In genomic region chr2:180980185-180980942, GRCh38 we compare ENCODE assay signal across 9 cellular contexts. TPM values are rescaled to one million over a fixed set of nuclear protein-coding genes. Genes with fewer than 3 reads are reported as not detected.
DNase-seq lines count a peak whose midpoint lies in the region; ATAC-seq, FAIRE-seq and TF ChIP-seq lines count a peak whose summit lies in the region.
"Had no signal": no experiment of that assay in that cellular context is flagged by ENCODE, and none has a peak within 500 bp of the region (broad histone marks: within the 10 kb centered on the region; RNA-seq: fewer than 3 reads in every experiment).

UBE2E3 (plus strand) TSS chr2:180980605; CDS start chr2:180982043, 1,438 bp downstream.

- intact Hi-C loops in spleen (cut with DNase I; ENCODE audit: low total_unique reads): no loop called here

- H3K4me1 Mint-ChIP-seq in WTC11 (peaks cover 50% of the 10 kb centered on the region), immature natural killer cell (peaks cover 38 to 52% of the 10 kb centered on the region in 2 donors)

- peak; percentile 46; the same call in 1 of the 2 replicates for TF ChIP-seq CTCF in WTC11 (IDR thresholded peaks at IDR 0.05)
- TF ChIP-seq CTCF in bronchial epithelial cell (IDR thresholded peaks at IDR 0.05; ENCODE audit: insufficient read depth, low read length, severe bottlenecking): peak; percentile 85
- peak in 10 of 11 experiments; percentile 14 to 84 (median 66) for TF ChIP-seq CTCF in spleen (IDR thresholded peaks at IDR 0.05 in 8 of 11, conservative IDR thresholded peaks at IDR 0.05 in 3 of 11)

- H3K27ac Mint-ChIP-seq in WTC11 (peak within 1 kb of the TSS; percentile 98), immature natural killer cell (peak within 1 kb of the TSS; percentile 92 to 96 (median 95))

- TF ChIP-seq POLR2A in spleen (IDR thresholded peaks at IDR 0.05): no peak

- H3K4me3 Mint-ChIP-seq in WTC11 (peak within 1 kb of the TSS; percentile 99), immature natural killer cell (peak within 1 kb of the TSS; percentile 92 to 99 (median 96))

- peak within 1 kb of the TSS; percentile 49 for H3K4me3 ChIP-seq in bronchial epithelial cell (ENCODE audit: low read depth, low read length)
- peak within 1 kb of the TSS; percentile 53 to 81 (median 58) for H3K4me3 ChIP-seq in spleen

- H3K27me3 Mint-ChIP-seq in WTC11 (ENCODE audit: low read depth) (no peaks in the 10 kb centered on the region), immature natural killer cell (ENCODE audit: low read depth in 3 of 3) (peaks cover 7 to 11% (median 7%) of the 10 kb centered on the region in 3 donors)

- H3K36me3 ChIP-seq in bronchial epithelial cell (ENCODE audit: control insufficient read depth, insufficient read depth, low read length) (no peaks in the 10 kb centered on the region), spleen (peaks cover 0 to 9% (median 0%) of the 10 kb centered on the region in 6 donors)

- peaks cover 11 to 54% (median 40%) of the 10 kb centered on the region in 6 donors for H3K4me1 ChIP-seq in spleen

- WGBS in spleen, 5 donors: 0 to 1% (median 1%) methylated on average over 40 to 99 of the region's 99 CpGs

- peak within 1 kb of the TSS; percentile 72 to 90 (median 86) for H3K27ac ChIP-seq in spleen

- no peaks in the 10 kb centered on the region for H3K9me3 Mint-ChIP-seq in WTC11
- no peaks in the 10 kb centered on the region for H3K9me3 Mint-ChIP-seq in immature natural killer cell

- no peak for FAIRE-seq in bronchial epithelial cell (lab: Jason Lieb, UNC)
- FAIRE-seq: G401.6 had no signal

- POLR2A ChIA-PET in WTC11 (lab: Charles Lee): interaction anchor here (0.7 to 1.3 kb wide), 7 partner anchors 9 to 1313 kb away, joined by 3 to 5 read pairs (median 3); partner anchors contain the start of gene ITGA4

- no peaks in the 10 kb centered on the region for H3K9me3 ChIP-seq in spleen

- H3K27me3 ChIP-seq in bronchial epithelial cell (ENCODE audit: control insufficient read depth, insufficient read depth, low read length): no peaks in the 10 kb centered on the region
- H3K27me3 ChIP-seq in spleen (replicated peaks in 1 of 7): no peaks in the 10 kb centered on the region

- H3K36me3 Mint-ChIP-seq in WTC11: peaks cover 13% of the 10 kb centered on the region
- peaks cover 0 to 3% (median 3%) of the 10 kb centered on the region in 3 donors for H3K36me3 Mint-ChIP-seq in immature natural killer cell

- CTCF ChIA-PET in WTC11 (lab: Charles Lee): interaction anchor here (0.6 to 2.1 kb wide), 20 partner anchors 12 to 857 kb away, joined by 3 to 13 read pairs (median 4); no protein-coding TSS in a partner anchor

- ATAC-seq in HG02870 (IDR thresholded peaks at IDR 0.05; ENCODE audit: unreplicated experiment) (peak; percentile 60), WTC11 (peak; percentile 80)

- DNase-seq in NCI-H187 (lab: John Stamatoyannopoulos, UW) (peak; percentile 4 to 22), NCI-H187 treated with DMSO at 0.1 percent for 48 hours (lab: John Stamatoyannopoulos, UW) (no peak), NCI-H2107 treated with DMSO at 0.1 percent for 48 hours (lab: John Stamatoyannopoulos, UW; ENCODE audit: unreplicated experiment) (peak; percentile 34), WTC11 (ENCODE audit: low spot score) (peak; percentile 88), bronchial epithelial cell (ENCODE audit: low read depth) (peak; percentile 48), immature natural killer cell (peak; percentile 82 to 84 (median 83)), spleen (peak; percentile 95)

TF ChIP-seq in WTC11, 78 proteins besides CTCF, POLR2A, EP300 and RAD21 (continues in another document):
- TF ChIP-seq NR2C2 (CRISPR knock-in tag; IDR thresholded peaks at IDR 0.05) (no peak), MYBL2 (CRISPR knock-in tag; IDR thresholded peaks at IDR 0.05) (no peak), PRDM15 (CRISPR knock-in tag; IDR thresholded peaks at IDR 0.05) (no peak), ZNF396 (CRISPR knock-in tag; IDR thresholded peaks at IDR 0.05; ENCODE audit: borderline replicate concordance) (no peak; the same call in 1 of the 2 replicates), GABPB1 (CRISPR knock-in tag; IDR thresholded peaks at IDR 0.05) (0 out of 2 replicates have a peak, but pooled peaks have one; percentile 44), SMAD3 (CRISPR knock-in tag; IDR thresholded peaks at IDR 0.05; ENCODE audit: borderline replicate concordance) (no peak), ZMAT4 (CRISPR knock-in tag; IDR thresholded peaks at IDR 0.05) (no peak), E2F4 (CRISPR knock-in tag; IDR thresholded peaks at IDR 0.05; ENCODE audit: borderline replicate concordance, low read depth) (no peak), CDX4 (CRISPR knock-in tag; IDR thresholded peaks at IDR 0.05; ENCODE audit: borderline replicate concordance) (no peak), ZNF416 (CRISPR knock-in tag; IDR thresholded peaks at IDR 0.05) (no peak), ELF4 (CRISPR knock-in tag; IDR thresholded peaks at IDR 0.05; ENCODE audit: low read depth) (no peak)

RNA-seq across cellular contexts. Expression of gene UBE2E3, which starts in this region (rescaled TPM):
- 75.1 to 76.4 TPM (median 76.3 TPM) in 3 replicates for total RNA-seq in WTC11 (2021)
- total RNA-seq in bronchial epithelial cell: 26.4 and 27.4 TPM in 2 replicates
- 100 to 1,000 TPM in 1 of 3 donors, 10 to 100 TPM in 2; 85.4 to 148 (median 96.2) TPM for polyA plus RNA-seq in immature natural killer cell
- 10 to 100 TPM; 29.9 to 66.5 (median 49.9) TPM for total RNA-seq in spleen
- 10 to 100 TPM; 36.5 to 49.5 (median 46.7) TPM for polyA plus RNA-seq in spleen
